19 cellular contexts compared by ENCODE assay signal in genomic region chr10:102904337-102904736, GRCh38. TPM values are rescaled to one million over a fixed set of nuclear protein-coding genes. Genes with fewer than 3 reads are reported as not detected.
DNase-seq lines count a peak whose midpoint lies in the region; TF ChIP-seq lines count a peak whose summit lies in the region.
"Had no signal": no experiment of that assay in that cellular context is flagged by ENCODE, and none has a peak within 500 bp of the region (broad histone marks: within the 10 kb centered on the region; RNA-seq: fewer than 3 reads in every experiment).

No MANE protein-coding gene starts in this region.

- H3K9me3 Mint-ChIP-seq in mesothelial cell of epicardium, result no peaks in the 10 kb centered on the region
- H3K9me3 Mint-ChIP-seq: CD4-positive, CD25-positive, alpha-beta regulatory T cell; CD8-positive, alpha-beta memory T cell; HFFc6 had no signal

- H3K4me1 Mint-ChIP-seq in mesothelial cell of epicardium, result no peaks in the 10 kb centered on the region
- H3K4me1 Mint-ChIP-seq: CD4-positive, CD25-positive, alpha-beta regulatory T cell; CD8-positive, alpha-beta memory T cell had no signal

- H3K27ac Mint-ChIP-seq in mesothelial cell of epicardium, result peak overlapping the region; percentile 25
- H3K27ac Mint-ChIP-seq: CD4-positive, CD25-positive, alpha-beta regulatory T cell; CD8-positive, alpha-beta memory T cell; HFFc6 had no signal

- in situ Hi-C loops in SK-MEL-5 (cut with HindIII; ENCODE audit: low pct_unique_long_range_greater_than_20kb, low sequenced_read_pairs), result no loop called here

- TF ChIP-seq CTCF in mesothelial cell of epicardium (IDR thresholded peaks at IDR 0.05; ENCODE audit: unreplicated experiment), result no peak

- DNase-seq in M059J (ENCODE audit: low read depth) (peak; percentile 3), SK-MEL-5 (ENCODE audit: low read depth, low spot score) (peak; percentile 11), mesothelial cell of epicardium (ENCODE audit: low spot score in 2 of 2, unreplicated experiment in 2 of 2) (no peak)
- DNase-seq in activated naive CD4-positive, alpha-beta T cell treated with anti-CD3 and anti-CD28 coated beads, Interleukin-2, amount 50 U/mL, for 16 hours, result no peak
- DNase-seq in activated CD4-positive, alpha-beta T cell treated with anti-CD3 and anti-CD28 coated beads, Interleukin-2, amount 50 U/mL, for 1 hour, result no peak
- DNase-seq in activated CD4-positive, alpha-beta T cell treated with anti-CD3 and anti-CD28 coated beads, Interleukin-2, amount 50 U/mL, for 48 hours, result no peak
- DNase-seq: ACHN; BE2C; C1 segment of cervical spinal cord; CD4-positive, CD25-positive, alpha-beta regulatory T cell; CD8-positive, alpha-beta memory T cell; COR-L47; DMS 273 treated with DMSO at 0.1 percent for 48 hours; DMS53; DND-41; EL; GOT3; H7; HFFc6 had no signal

- H3K4me3 Mint-ChIP-seq in mesothelial cell of epicardium, result no peak overlapping the region
- H3K4me3 Mint-ChIP-seq: CD4-positive, CD25-positive, alpha-beta regulatory T cell; CD8-positive, alpha-beta memory T cell; HFFc6 had no signal

- H3K36me3 Mint-ChIP-seq in mesothelial cell of epicardium, result peaks cover 10% of the 10 kb centered on the region
- H3K36me3 Mint-ChIP-seq: CD4-positive, CD25-positive, alpha-beta regulatory T cell had no signal

- no peaks in the 10 kb centered on the region for H3K27me3 Mint-ChIP-seq in mesothelial cell of epicardium (ENCODE audit: low read depth)
- H3K27me3 Mint-ChIP-seq: CD4-positive, CD25-positive, alpha-beta regulatory T cell; CD8-positive, alpha-beta memory T cell had no signal

RNA-seq across cellular contexts. Expression of gene CNNM2, which starts 13.8 kb away (rescaled TPM):
- 1.9 and 4.9 TPM in 2 replicates for total RNA-seq in M059J (2014; rRNA removed; shearing (Covaris generic))
- total RNA-seq in SK-MEL-5 (2014; rRNA removed; shearing (Covaris generic)), result 6.5 and 7.6 TPM in 2 replicates
- 13.0 and 13.6 TPM in 2 replicates for polyA plus RNA-seq in SK-MEL-5 (2015; cell fraction: cytosol; rRNA removed)
- 3.3 and 6.1 TPM in 2 replicates for polyA plus RNA-seq in SK-MEL-5 (2015; cell fraction: nucleus; rRNA removed)
- 10.9 to 12.5 TPM (median 11.4 TPM) in 3 replicates for total RNA-seq in mesothelial cell of epicardium

RNA-seq across cellular contexts. Expression of gene AS3MT, which starts 35.1 kb away (rescaled TPM):
- 0.12 and 1.5 TPM in 2 replicates for total RNA-seq in M059J (2014; rRNA removed; shearing (Covaris generic))
- total RNA-seq in SK-MEL-5 (2014; rRNA removed; shearing (Covaris generic)), result 0.13 and 0.21 TPM in 2 replicates
- polyA plus RNA-seq in SK-MEL-5 (2015; cell fraction: cytosol; rRNA removed), result not detected in 2 replicates
- polyA plus RNA-seq in SK-MEL-5 (2015; cell fraction: nucleus; rRNA removed), result 0.50 and 2.8 TPM in 2 replicates
- total RNA-seq in mesothelial cell of epicardium, result 8.7 to 12.8 TPM (median 8.7 TPM) in 3 replicates
- polyA plus RNA-seq: CD4-positive, CD25-positive, alpha-beta regulatory T cell; CD8-positive, alpha-beta memory T cell had no signal

RNA-seq across cellular contexts. Expression of gene BORCS7, which starts 50.3 kb away (rescaled TPM):
- total RNA-seq in M059J (2014; rRNA removed; shearing (Covaris generic)), result 8.7 and 16.7 TPM in 2 replicates
- 22.1 and 25.2 TPM in 2 replicates for total RNA-seq in SK-MEL-5 (2014; rRNA removed; shearing (Covaris generic))
- 16.7 and 25.5 TPM in 2 replicates for polyA plus RNA-seq in SK-MEL-5 (2015; cell fraction: cytosol; rRNA removed)
- polyA plus RNA-seq in SK-MEL-5 (2015; cell fraction: nucleus; rRNA removed), result 8.4 and 13.3 TPM in 2 replicates
- 17.3 to 19.9 TPM (median 19.0 TPM) in 3 replicates for total RNA-seq in mesothelial cell of epicardium

Comparison
In these comparisons a context has a peak if more than half of its experiments do, and no peak if none do; other contexts are left out.
1. DNase-seq: peak in M059J (single experiment) and SK-MEL-5 (single experiment); none in mesothelial cell of epicardium (0 of 2), activated naive CD4-positive, alpha-beta T cell treated with anti-CD3 and anti-CD28 coated beads, Interleukin-2, amount 50 U/mL, for 16 hours (single experiment), activated CD4-positive, alpha-beta T cell treated with anti-CD3 and anti-CD28 coated beads, Interleukin-2, amount 50 U/mL, for 1 hour (single experiment) and activated CD4-positive, alpha-beta T cell treated with anti-CD3 and anti-CD28 coated beads, Interleukin-2, amount 50 U/mL, for 48 hours (0 of 2).